ENCODE assay signal across 9 cellular contexts in genomic region chr17:81865733-81866439, GRCh38. TPM values are rescaled to one million over a fixed set of nuclear protein-coding genes. Genes with fewer than 3 reads are reported as not detected.
DNase-seq lines count a peak whose midpoint lies in the region; ATAC-seq and TF ChIP-seq lines count a peak whose summit lies in the region.
"Had no signal": no experiment of that assay in that cellular context is flagged by ENCODE, and none has a peak within 500 bp of the region (broad histone marks: within the 10 kb centered on the region; RNA-seq: fewer than 3 reads in every experiment).

No MANE protein-coding gene starts in this region.

- TF ChIP-seq EP300 in gastroesophageal sphincter (IDR thresholded peaks at IDR 0.05) (no peak), transverse colon (IDR thresholded peaks at IDR 0.05; ENCODE audit: low read depth) (no peak)

- in situ Hi-C loops in transverse colon (cut with MboI; ENCODE audit: low pct_ligation_motif_present in 1 of 4, low pct_unique_long_range_greater_than_20kb in 1 of 4, low sequenced_read_pairs in 3 of 4): no loop called here

- H3K9me3 ChIP-seq in left ventricle myocardium inferior (replicated peaks): no peaks in the 10 kb centered on the region
- H3K9me3 ChIP-seq in gastroesophageal sphincter: no peaks in the 10 kb centered on the region
- no peaks in the 10 kb centered on the region for H3K9me3 ChIP-seq in transverse colon

- DNase-seq in left ventricle myocardium inferior (no peak), Right ventricle myocardium inferior (ENCODE audit: missing footprints) (no peak), SW480 (ENCODE audit: low spot score) (peak; percentile 76), transverse colon (peak; percentile 96), foreskin keratinocyte (no peak), HPDE6-E6E7 (ENCODE audit: extremely low spot score) (no peak)

- H3K4me1 ChIP-seq in left ventricle myocardium inferior (peaks cover 85% of the 10 kb centered on the region), gastroesophageal sphincter (peaks cover 0 to 74% (median 36%) of the 10 kb centered on the region in 3 donors), transverse colon (peaks cover 45 to 89% (median 73%) of the 10 kb centered on the region in 4 donors), foreskin keratinocyte (no peaks in the 10 kb centered on the region)

- TF ChIP-seq CTCF in left ventricle myocardium inferior (IDR thresholded peaks at IDR 0.05; ENCODE audit: borderline replicate concordance) (no peak), gastroesophageal sphincter (IDR thresholded peaks at IDR 0.05) (no peak), transverse colon (IDR thresholded peaks at IDR 0.05) (no peak), foreskin keratinocyte (conservative IDR thresholded peaks at IDR 0.05) (no peak)

- no peak for ATAC-seq in Right ventricle myocardium inferior
- no peak for ATAC-seq in gastroesophageal sphincter
- ATAC-seq in foreskin keratinocyte: no peak
- no peak for ATAC-seq in HG03097 (IDR thresholded peaks at IDR 0.05; ENCODE audit: low FRiP score, unreplicated experiment)

- TF ChIP-seq POLR2A in gastroesophageal sphincter (IDR thresholded peaks at IDR 0.05) (no peak), transverse colon (IDR thresholded peaks at IDR 0.05) (peak; percentile 81)

- intact Hi-C loops in left ventricle myocardium inferior (cut with micrococcal nuclease) (no loop called here), Right ventricle myocardium inferior (cut with DNase I) (no loop called here), transverse colon (cut with DNase I; ENCODE audit: low total_unique reads) (no loop called here)

- H3K36me3 ChIP-seq in left ventricle myocardium inferior (peaks cover 31% of the 10 kb centered on the region), gastroesophageal sphincter (peaks cover 0 to 42% of the 10 kb centered on the region in 2 donors), transverse colon (peaks cover 0 to 4% (median 0%) of the 10 kb centered on the region in 4 donors)

- peak overlapping the region; percentile 99 for H3K27ac ChIP-seq in left ventricle myocardium inferior (replicated peaks)
- peak overlapping the region in 3 of 4 donors; percentile 27 to 99 (median 98) for H3K27ac ChIP-seq in gastroesophageal sphincter
- peak overlapping the region; percentile 96 to 100 (median 98) for H3K27ac ChIP-seq in transverse colon
- no peak overlapping the region for H3K27ac ChIP-seq in foreskin keratinocyte

- H3K4me3 ChIP-seq in left ventricle myocardium inferior (no peak overlapping the region), gastroesophageal sphincter (no peak overlapping the region), transverse colon (no peak overlapping the region)
- H3K4me3 ChIP-seq: skin epidermis had no signal

- WGBS in gastroesophageal sphincter (ENCODE audit: low coverage in 1 of 2), 2 donors: no CpG with 5 or more reads among the region's 18 CpGs
- WGBS in transverse colon (ENCODE audit: low coverage in 1 of 2), 2 donors: 50% methylated on average over 18 of the region's 18 CpGs; no CpG with 5 or more reads in 1 of the 2 donors

- no peaks in the 10 kb centered on the region for H3K27me3 ChIP-seq in left ventricle myocardium inferior (ENCODE audit: low read depth)
- no peaks in the 10 kb centered on the region for H3K27me3 ChIP-seq in gastroesophageal sphincter
- H3K27me3 ChIP-seq in transverse colon: no peaks in the 10 kb centered on the region
- no peaks in the 10 kb centered on the region for H3K27me3 ChIP-seq in foreskin keratinocyte

RNA-seq across cellular contexts. Expression of gene ARHGDIA, which starts 5.3 kb away (rescaled TPM):
- total RNA-seq in left ventricle myocardium inferior (95.1 TPM), Right ventricle myocardium inferior (126 TPM), gastroesophageal sphincter (100 to 1,000 TPM; 120 to 219 (median 169) TPM), transverse colon (100 to 1,000 TPM; 189 to 480 (median 323) TPM), foreskin keratinocyte (574 and 576 TPM in 2 replicates)
- polyA plus RNA-seq in foreskin keratinocyte: 644 and 645 TPM in 2 replicates

RNA-seq across cellular contexts. Expression of gene P4HB, which starts 5.6 kb away (rescaled TPM):
- total RNA-seq in left ventricle myocardium inferior (267 TPM), Right ventricle myocardium inferior (355 TPM), gastroesophageal sphincter (100 to 1,000 TPM; 257 to 365 (median 324) TPM), transverse colon (100 to 1,000 TPM; 486 to 732 (median 556) TPM), foreskin keratinocyte (617 and 692 TPM in 2 replicates)
- 632 and 778 TPM in 2 replicates for polyA plus RNA-seq in foreskin keratinocyte

RNA-seq across cellular contexts. Expression of gene ALYREF, which starts 25.5 kb away (rescaled TPM):
- total RNA-seq in left ventricle myocardium inferior (32.1 TPM), Right ventricle myocardium inferior (35.5 TPM), gastroesophageal sphincter (10 to 100 TPM; 26.6 to 68.1 (median 55.5) TPM), transverse colon (10 to 100 TPM; 23.1 to 47.7 (median 36.7) TPM), foreskin keratinocyte (115 and 140 TPM in 2 replicates)
- 142 and 156 TPM in 2 replicates for polyA plus RNA-seq in foreskin keratinocyte

RNA-seq across cellular contexts. Expression of gene ANAPC11, which starts 25.6 kb away (rescaled TPM):
- total RNA-seq in left ventricle myocardium inferior (161 TPM), Right ventricle myocardium inferior (179 TPM), gastroesophageal sphincter (100 to 1,000 TPM in 3 of 4 donors, 10 to 100 TPM in 1; 81.0 to 128 (median 119) TPM), transverse colon (100 to 1,000 TPM in 1 of 4 donors, 10 to 100 TPM in 3; 56.7 to 126 (median 86.6) TPM), foreskin keratinocyte (160 and 168 TPM in 2 replicates)
- 295 and 335 TPM in 2 replicates for polyA plus RNA-seq in foreskin keratinocyte

RNA-seq across cellular contexts. Expression of gene PPP1R27, which starts 31.0 kb away (rescaled TPM):
- total RNA-seq in left ventricle myocardium inferior (0.25 TPM), Right ventricle myocardium inferior (not detected), gastroesophageal sphincter (not detected), transverse colon (under 1 TPM in 1 of 4 donors, not detected in 3; 0.68 TPM), foreskin keratinocyte (not detected in 2 replicates)
- polyA plus RNA-seq in foreskin keratinocyte: 0.07 and 0.14 TPM in 2 replicates

Comparison
In these comparisons a context has a peak if more than half of its experiments do, and no peak if none do; other contexts are left out.
1. DNase-seq: peak in SW480 (single experiment) and transverse colon (single experiment); none in left ventricle myocardium inferior (single experiment), Right ventricle myocardium inferior (single experiment), foreskin keratinocyte (0 of 2) and HPDE6-E6E7 (single experiment).